In genomic region chr2:89829828-89830227, GRCh38 we compare ENCODE assay signal across 30 cellular contexts.
DNase-seq lines count a peak whose midpoint lies in the region; ATAC-seq, FAIRE-seq and TF ChIP-seq lines count a peak whose summit lies in the region.
"Had no signal": no experiment of that assay in that cellular context is flagged by ENCODE, and none has a peak within 500 bp of the region (broad histone marks: within the 10 kb centered on the region; RNA-seq: fewer than 3 reads in every experiment).

No MANE protein-coding gene starts in this region.

- H3K9me3 Mint-ChIP-seq in activated naive CD4-positive, alpha-beta T cell treated with anti-CD3 and anti-CD28 coated beads for 36 hours, result no peaks in the 10 kb centered on the region
- H3K9me3 Mint-ChIP-seq: endodermal cell; stimulated activated naive CD8-positive, alpha-beta T cell treated with anti-CD3 and anti-CD28 coated beads, Interleukin-15, amount 100 ng/mL, for 72 hours had no signal

- H3K9me1 ChIP-seq in endothelial cell of umbilical vein (replicated peaks; ENCODE audit: control insufficient read depth, extremely low read depth, insufficient read depth, low read length), result no peaks in the 10 kb centered on the region

- H3K36me3 Mint-ChIP-seq in activated naive CD4-positive, alpha-beta T cell treated with anti-CD3 and anti-CD28 coated beads for 36 hours (ENCODE audit: low read depth), result peaks cover 25% of the 10 kb centered on the region

- ATAC-seq in GM18907 (IDR thresholded peaks at IDR 0.05; ENCODE audit: unreplicated experiment) (peak; percentile 18), HG02763 (IDR thresholded peaks at IDR 0.05; ENCODE audit: unreplicated experiment) (peak; percentile 24), pancreas (peak in 3 of 4 donors; percentile 19 to 22 (median 21))
- ATAC-seq: stimulated activated naive CD8-positive, alpha-beta T cell treated with anti-CD3 and anti-CD28 coated beads, Interleukin-15, amount 100 ng/mL, for 72 hours had no signal

- no peaks in the 10 kb centered on the region for H3K27me3 Mint-ChIP-seq in activated naive CD4-positive, alpha-beta T cell treated with anti-CD3 and anti-CD28 coated beads for 36 hours (ENCODE audit: low read depth)
- H3K27me3 Mint-ChIP-seq: B cell; CD4-positive, alpha-beta memory T cell; stimulated activated naive CD8-positive, alpha-beta T cell treated with anti-CD3 and anti-CD28 coated beads, Interleukin-15, amount 100 ng/mL, for 72 hours had no signal

- no peak overlapping the region for H3K4me3 Mint-ChIP-seq in activated naive CD4-positive, alpha-beta T cell treated with anti-CD3 and anti-CD28 coated beads for 36 hours
- H3K4me3 Mint-ChIP-seq: B cell; CD4-positive, alpha-beta memory T cell; endodermal cell; neural crest cell; stimulated activated naive CD8-positive, alpha-beta T cell treated with anti-CD3 and anti-CD28 coated beads, Interleukin-15, amount 100 ng/mL, for 72 hours had no signal

- POLR2A ChIA-PET in endothelial cell of umbilical vein (lab: Charles Lee), result no interaction called here

- H3K4me2 ChIP-seq in endothelial cell of umbilical vein (ENCODE audit: insufficient read depth, low read length), result no peak overlapping the region

- TF ChIP-seq POLR2A in endothelial cell of umbilical vein (IDR thresholded peaks at IDR 0.05; ENCODE audit: low read depth, low read length), result no peak

- H3K4me1 Mint-ChIP-seq in activated naive CD4-positive, alpha-beta T cell treated with anti-CD3 and anti-CD28 coated beads for 36 hours (ENCODE audit: low read depth), result no peaks in the 10 kb centered on the region
- H3K4me1 Mint-ChIP-seq: B cell; endodermal cell; neural crest cell; stimulated activated naive CD8-positive, alpha-beta T cell treated with anti-CD3 and anti-CD28 coated beads, Interleukin-15, amount 100 ng/mL, for 72 hours had no signal

- H3K4me3 ChIP-seq in endothelial cell of umbilical vein (replicated peaks in 1 of 3; ENCODE audit: insufficient read depth in 1 of 3, low read depth in 1 of 3, low read length in 3 of 3), result no peak overlapping the region
- H3K4me3 ChIP-seq in pancreas, result no peak overlapping the region
- H3K4me3 ChIP-seq: ovary, SJCRH30 had no signal

- no peaks in the 10 kb centered on the region for H4K20me1 ChIP-seq in endothelial cell of umbilical vein (replicated peaks; ENCODE audit: control insufficient read depth, extremely low read depth, insufficient read depth, low read length)

- no peak overlapping the region for H3K27ac ChIP-seq in endothelial cell of umbilical vein (ENCODE audit: insufficient read depth, low read depth, low read length)
- no peak overlapping the region for H3K27ac ChIP-seq in pancreas
- H3K27ac ChIP-seq: ovary, SJCRH30 had no signal

- H3K9me3 ChIP-seq in endothelial cell of umbilical vein (replicated peaks; ENCODE audit: control insufficient read depth, insufficient read depth, low read length) (peaks cover 36% of the 10 kb centered on the region), pancreas (peaks cover 0 to 5% (median 1%) of the 10 kb centered on the region in 4 donors)

- peak; percentile 65 for DNase-seq in endothelial cell of umbilical vein (ENCODE audit: low read depth, low spot score)
- DNase-seq in pancreas, result no peak
- no peak for DNase-seq in D341Med (ENCODE audit: low spot score)
- DNase-seq in SHP77 treated with DMSO at 0.1 percent for 48 hours (lab: John Stamatoyannopoulos, UW), result no peak
- DNase-seq in activated naive CD4-positive, alpha-beta T cell treated with anti-CD3 and anti-CD28 coated beads for 36 hours, result no peak
- DNase-seq: ACHN; activated CD4-positive, alpha-beta T cell treated with anti-CD3 and anti-CD28 coated beads, Interleukin-2, amount 50 U/mL, for 4 hours; activated gamma-delta T cell treated with Interleukin-2 at 50 U/mL for 16 hours; activated T-cell treated with anti-CD3 and anti-CD28 coated beads, Interleukin-2, amount 50 U/mL, for 48 hours; CD4-positive, alpha-beta memory T cell; dermis blood vessel endothelial cell; endodermal cell; H7; kidney glomerular epithelial cell; mammary epithelial cell; NCI-H1092; NCI-H187 treated with DMSO at 0.1 percent for 48 hours; NCI-H2171; NCI-H510A; ovary; right cardiac atrium; SJCRH30; stimulated activated naive CD8-positive, alpha-beta T cell treated with anti-CD3 and anti-CD28 coated beads, Interleukin-15, amount 100 ng/mL, for 72 hours had no signal

- no peak overlapping the region for H3K9ac ChIP-seq in endothelial cell of umbilical vein (replicated peaks; ENCODE audit: extremely low read depth, insufficient read depth, low read length)

- FAIRE-seq in endothelial cell of umbilical vein (lab: Jason Lieb, UNC) (no peak), pancreas (lab: Jason Lieb, UNC) (no peak)
- FAIRE-seq: frontal cortex, GM19239, RCC 7860 had no signal

- H3K4me1 ChIP-seq in endothelial cell of umbilical vein (ENCODE audit: control insufficient read depth, extremely low read depth, insufficient read depth, low read length), result no peaks in the 10 kb centered on the region
- no peaks in the 10 kb centered on the region for H3K4me1 ChIP-seq in pancreas

- dilution Hi-C loops in endothelial cell of umbilical vein (cut with MboI; ENCODE audit: extremely low pct_ligation_motif_present, low sequenced_read_pairs), result no loop called here

- BruUV-seq in endothelial cell of umbilical vein (replicated peaks; lab: Mats Ljungman, UMichigan), result no TSS peak

- TF ChIP-seq CTCF in endothelial cell of umbilical vein (IDR thresholded peaks at IDR 0.05; ENCODE audit: extremely low read depth in 1 of 2, insufficient read depth in 1 of 2, low read depth in 1 of 2, low read length in 2 of 2) (no peak), pancreas (IDR thresholded peaks at IDR 0.05) (no peak)

- CTCF ChIA-PET in endothelial cell of umbilical vein (lab: Charles Lee), result no interaction called here
- CTCF ChIA-PET in activated naive CD4-positive, alpha-beta T cell treated with anti-CD3 and anti-CD28 coated beads for 36 hours (lab: Charles Lee), result no interaction called here

- no peak overlapping the region for H3K27ac Mint-ChIP-seq in activated naive CD4-positive, alpha-beta T cell treated with anti-CD3 and anti-CD28 coated beads for 36 hours
- H3K27ac Mint-ChIP-seq: B cell; CD4-positive, alpha-beta memory T cell; endodermal cell; stimulated activated naive CD8-positive, alpha-beta T cell treated with anti-CD3 and anti-CD28 coated beads, Interleukin-15, amount 100 ng/mL, for 72 hours had no signal

- no peaks in the 10 kb centered on the region for H3K36me3 ChIP-seq in endothelial cell of umbilical vein (ENCODE audit: control insufficient read depth in 2 of 2, extremely low read depth in 1 of 2, insufficient read depth in 2 of 2, low read length in 2 of 2)
- H3K36me3 ChIP-seq in pancreas, result no peaks in the 10 kb centered on the region
- H3K36me3 ChIP-seq: ovary, SJCRH30 had no signal

- H2AFZ ChIP-seq in endothelial cell of umbilical vein (ENCODE audit: low read depth, low read length), result no peak overlapping the region

- intact Hi-C loops in endothelial cell of umbilical vein (cut with micrococcal nuclease) (no loop called here), pancreas (cut with DNase I) (no loop called here)
- intact Hi-C loops in activated naive CD4-positive, alpha-beta T cell treated with anti-CD3 and anti-CD28 coated beads for 36 hours (cut with micrococcal nuclease), result no loop called here

- H3K79me2 ChIP-seq in endothelial cell of umbilical vein (ENCODE audit: control insufficient read depth, insufficient read depth, low read length), result no peaks in the 10 kb centered on the region

- WGBS in pancreas, 2 donors, result 45 to 53% methylated on average over 6 of the region's 6 CpGs

- no peaks in the 10 kb centered on the region for H3K27me3 ChIP-seq in endothelial cell of umbilical vein (ENCODE audit: control insufficient read depth in 2 of 2, insufficient read depth in 2 of 2, low read length in 2 of 2)
- H3K27me3 ChIP-seq in pancreas, result no peaks in the 10 kb centered on the region
- H3K27me3 ChIP-seq: ovary, SJCRH30 had no signal

TF ChIP-seq in endothelial cell of umbilical vein, 7 proteins besides CTCF, POLR2A, EP300 and RAD21:
- TF ChIP-seq FOS (IDR thresholded peaks at IDR 0.05; ENCODE audit: borderline replicate concordance, insufficient read depth, low read length), result no peak
- no peak for TF ChIP-seq MYC (IDR thresholded peaks at IDR 0.05; ENCODE audit: low read depth, low read length)
- TF ChIP-seq, protein P1, sequence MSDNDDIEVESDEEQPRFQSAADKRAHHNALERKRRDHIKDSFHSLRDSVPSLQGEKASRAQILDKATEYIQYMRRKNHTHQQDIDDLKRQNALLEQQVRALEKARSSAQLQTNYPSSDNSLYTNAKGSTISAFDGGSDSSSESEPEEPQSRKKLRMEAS (IDR thresholded peaks at IDR 0.05; ENCODE audit: insufficient read depth, insufficient read length), result no peak
- no peak for TF ChIP-seq POLR2AphosphoS5 (IDR thresholded peaks at IDR 0.05; ENCODE audit: insufficient read depth, low read depth, low read length)
- no peak for TF ChIP-seq GATA2 (IDR thresholded peaks at IDR 0.05; ENCODE audit: insufficient read depth, insufficient read length, low read depth, low read length)
- TF ChIP-seq EZH2 (IDR thresholded peaks at IDR 0.05; ENCODE audit: borderline replicate concordance, low read depth, low read length, severe bottlenecking), result no peak
- no peak for TF ChIP-seq JUN (IDR thresholded peaks at IDR 0.05; ENCODE audit: borderline replicate concordance, insufficient read depth, insufficient read length, low read depth)
TF ChIP-seq in endothelial cell of umbilical vein: peak in this region for 0.
